Comparison of ENCODE assay signal across 9 cellular contexts in the genomic region with DNA sequence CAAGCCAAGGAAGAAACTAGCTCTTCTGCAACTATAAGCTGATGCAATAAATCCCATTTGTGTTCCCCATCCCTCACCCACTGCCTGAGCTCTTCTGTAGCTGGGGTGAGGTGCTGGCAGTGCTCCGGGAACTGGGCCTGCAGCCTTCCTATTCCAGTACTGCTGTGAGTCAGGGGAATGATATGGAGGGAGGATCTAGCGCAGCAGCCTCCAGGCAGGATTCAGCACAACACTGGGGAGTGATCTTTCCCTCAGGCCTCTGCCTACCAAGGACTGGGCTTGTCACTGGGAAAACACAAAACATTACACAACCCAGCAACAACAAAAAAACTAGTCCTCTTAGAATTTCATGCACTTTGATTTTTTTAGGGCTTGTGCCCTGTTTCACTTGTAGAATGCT. TPM values are rescaled to one million over a fixed set of nuclear protein-coding genes. Genes with fewer than 3 reads are reported as not detected.
DNase-seq lines count a peak whose midpoint lies in the region; ATAC-seq, FAIRE-seq and TF ChIP-seq lines count a peak whose summit lies in the region.
"Had no signal": no experiment of that assay in that cellular context is flagged by ENCODE, and none has a peak within 500 bp of the region (broad histone marks: within the 10 kb centered on the region; RNA-seq: fewer than 3 reads in every experiment).

No MANE protein-coding gene starts in this region.

- no peaks in the 10 kb centered on the region for H3K4me1 ChIP-seq in left ventricle myocardium inferior
- H3K4me1 ChIP-seq in sigmoid colon, result peaks cover 0 to 33% (median 28%) of the 10 kb centered on the region in 4 donors
- H3K4me1 ChIP-seq in small intestine (ENCODE audit: control insufficient read depth in 2 of 2, insufficient read depth in 1 of 2, low read depth in 1 of 2, low read length in 1 of 2), result no peaks in the 10 kb centered on the region

- no peaks in the 10 kb centered on the region for H3K27me3 ChIP-seq in left ventricle myocardium inferior (ENCODE audit: low read depth)
- H3K27me3 ChIP-seq in sigmoid colon, result no peaks in the 10 kb centered on the region
- no peaks in the 10 kb centered on the region for H3K27me3 ChIP-seq in small intestine (ENCODE audit: control insufficient read depth in 2 of 2, insufficient read depth in 2 of 2, low read length in 2 of 2)

- FAIRE-seq in small intestine (lab: Jason Lieb, UNC), result no peak

- DNase-seq in G401 (ENCODE audit: low spot score) (peak; percentile 11), amniotic stem cell (lab: John Stamatoyannopoulos, UW) (peak; percentile 90), left ventricle myocardium inferior (peak; percentile 86), sigmoid colon (peak; percentile 98), UCSD-AML1 (lab: John Stamatoyannopoulos, UW; ENCODE audit: unreplicated experiment) (no peak), small intestine (no peak)

- no peaks in the 10 kb centered on the region for H3K9me3 ChIP-seq in left ventricle myocardium inferior (replicated peaks)
- H3K9me3 ChIP-seq in sigmoid colon, result no peaks in the 10 kb centered on the region
- H3K9me3 ChIP-seq in small intestine (ENCODE audit: control insufficient read depth, low read depth), result no peaks in the 10 kb centered on the region

- TF ChIP-seq POLR2A in sigmoid colon (IDR thresholded peaks at IDR 0.05), result no peak

- no peaks in the 10 kb centered on the region for H3K36me3 ChIP-seq in left ventricle myocardium inferior
- no peaks in the 10 kb centered on the region for H3K36me3 ChIP-seq in sigmoid colon
- H3K36me3 ChIP-seq in small intestine (ENCODE audit: control insufficient read depth in 2 of 2, insufficient read depth in 2 of 2, low read length in 2 of 2), result no peaks in the 10 kb centered on the region

- ATAC-seq in HG03469 (IDR thresholded peaks at IDR 0.05; ENCODE audit: unreplicated experiment), result no peak
- ATAC-seq in GM19467 (IDR thresholded peaks at IDR 0.05; ENCODE audit: unreplicated experiment), result no peak

- H3K27ac ChIP-seq in left ventricle myocardium inferior (replicated peaks) (peak overlapping the region; percentile 82), sigmoid colon (peak overlapping the region; percentile 82 to 88 (median 87)), small intestine (ENCODE audit: low read depth in 1 of 2, low read length in 1 of 2) (no peak overlapping the region)

- 74 to 83% methylated on average over 2 of the region's 2 CpGs for WGBS in sigmoid colon, 2 donors
- WGBS in small intestine, 3 donors, result 62 to 88% (median 76%) methylated on average over 2 of the region's 2 CpGs

- TF ChIP-seq EP300 in sigmoid colon (IDR thresholded peaks at IDR 0.05), result no peak

- in situ Hi-C loops in G401 (cut with HindIII; ENCODE audit: low sequenced_read_pairs), result no loop called here

- no peak for TF ChIP-seq CTCF in left ventricle myocardium inferior (IDR thresholded peaks at IDR 0.05; ENCODE audit: borderline replicate concordance)
- TF ChIP-seq CTCF in sigmoid colon (IDR thresholded peaks at IDR 0.05), result no peak

- H3K4me3 ChIP-seq in left ventricle myocardium inferior (peak overlapping the region; percentile 35), sigmoid colon (no peak overlapping the region), small intestine (ENCODE audit: low read depth in 1 of 2, low read length in 2 of 2) (no peak overlapping the region)
- H3K4me3 ChIP-seq: dorsolateral prefrontal cortex had no signal

- intact Hi-C loops in left ventricle myocardium inferior (cut with micrococcal nuclease), result no loop called here
- intact Hi-C loops in sigmoid colon (cut with DNase I), result loop anchor here (5.0 kb wide), 1 partner anchor 56 kb away; a partner anchor contains a TSS

RNA-seq across cellular contexts. Expression of a gene that starts 58.7 kb away (rescaled TPM):
- not detected in 2 replicates for total RNA-seq in G401 (2014; rRNA removed; shearing (Covaris generic))
- 2.1 TPM for total RNA-seq in left ventricle myocardium inferior
- total RNA-seq in sigmoid colon, result 10 to 100 TPM; 17.4 to 57.3 (median 22.5) TPM
- 1 to 10 TPM; 1.2 to 3.1 (median 1.4) TPM for polyA plus RNA-seq in sigmoid colon
- 1 to 10 TPM in 1 of 3 donors, under 1 TPM in 1, not detected in 1; 0.81 to 1.4 TPM for polyA plus RNA-seq in small intestine

Comparison
In these comparisons a context has a peak if more than half of its experiments do, and no peak if none do; other contexts are left out.
1. DNase-seq: peak in G401 (single experiment), amniotic stem cell (single experiment), left ventricle myocardium inferior (single experiment) and sigmoid colon (single experiment); none in UCSD-AML1 (single experiment) and small intestine (single experiment).
2. H3K27ac ChIP-seq: peak in left ventricle myocardium inferior (single experiment) and sigmoid colon (4 of 4); none in small intestine (0 of 2).